In genomic region chr4:42326040-42326439, GRCh38 we compare ENCODE assay signal across 27 cellular contexts.
"Had no signal": no experiment of that assay in that cellular context is flagged by ENCODE, and none has a peak within 500 bp of the region (broad histone marks: within the 10 kb centered on the region; RNA-seq: fewer than 3 reads in every experiment).

No MANE protein-coding gene starts in this region.

- H3K27me3 ChIP-seq: hepatocyte, pancreas, spleen, suprapubic skin, tibial nerve, vagina had no signal

- H3K27ac ChIP-seq: hepatocyte, left ventricle myocardium inferior, pancreas, prostate gland, spleen, suprapubic skin, thoracic aorta, tibial nerve, vagina had no signal

- DNase-seq: islet precursor cell; left ventricle myocardium inferior; mesendoderm; naive B cell; nucleus accumbens; pancreas; posterior cingulate gyrus; retina; right cardiac atrium; small intestine; spleen; stimulated activated CD4-positive, alpha-beta T cell treated with anti-CD3 and anti-CD28 coated beads, Interleukin-4, amount 100 ng/mL, for 24 hours; stimulated activated naive CD4-positive, alpha-beta T cell had no signal

- H3K79me2 ChIP-seq: hepatocyte had no signal

- H3K4me3 Mint-ChIP-seq: mesothelial cell of epicardium; natural killer cell treated with Interleukin-12 subunit alpha and Interleukin-12 subunit beta and Interleukin-15 and Interleukin-18, amount 100 ng/mL, for 72 hours; neural crest cell; stimulated activated effector memory CD8-positive, alpha-beta T cell treated with anti-CD3 and anti-CD28 coated beads, Interleukin-12 subunit alpha, Interleukin-12 subunit beta, amount 100 ng/mL, for 72 hours; stimulated activated naive CD8-positive, alpha-beta T cell treated with anti-CD3 and anti-CD28 coated beads, Interleukin-15, Interleukin-2, amounts not matched to agents 100 ng/mL and 50 ng/mL, for 24 hours; type B pancreatic cell had no signal

- H3K4me3 ChIP-seq: hepatocyte, left ventricle myocardium inferior, lung, pancreas, prostate gland, spleen, suprapubic skin, thoracic aorta, tibial nerve, vagina had no signal

- H3K27ac Mint-ChIP-seq: mesothelial cell of epicardium; naive B cell; natural killer cell treated with Interleukin-12 subunit alpha and Interleukin-12 subunit beta and Interleukin-15 and Interleukin-18, amount 100 ng/mL, for 72 hours; stimulated activated effector memory CD8-positive, alpha-beta T cell treated with anti-CD3 and anti-CD28 coated beads, Interleukin-12 subunit alpha, Interleukin-12 subunit beta, amount 100 ng/mL, for 72 hours; stimulated activated naive CD8-positive, alpha-beta T cell treated with anti-CD3 and anti-CD28 coated beads, Interleukin-15, Interleukin-2, amounts not matched to agents 100 ng/mL and 50 ng/mL, for 24 hours; type B pancreatic cell had no signal

- H2AFZ ChIP-seq: hepatocyte had no signal

- H3K9me3 ChIP-seq: pancreas, prostate gland, spleen, suprapubic skin, thoracic aorta, tibial nerve, vagina had no signal

- H3K9me3 Mint-ChIP-seq: natural killer cell treated with Interleukin-12 subunit alpha and Interleukin-12 subunit beta and Interleukin-15 and Interleukin-18, amount 100 ng/mL, for 72 hours; stimulated activated effector memory CD8-positive, alpha-beta T cell treated with anti-CD3 and anti-CD28 coated beads, Interleukin-12 subunit alpha, Interleukin-12 subunit beta, amount 100 ng/mL, for 72 hours; stimulated activated naive CD8-positive, alpha-beta T cell treated with anti-CD3 and anti-CD28 coated beads, Interleukin-15, Interleukin-2, amounts not matched to agents 100 ng/mL and 50 ng/mL, for 24 hours had no signal

- FAIRE-seq: pancreas, small intestine had no signal

- H3K36me3 Mint-ChIP-seq: mesothelial cell of epicardium; naive B cell; natural killer cell treated with Interleukin-12 subunit alpha and Interleukin-12 subunit beta and Interleukin-15 and Interleukin-18, amount 100 ng/mL, for 72 hours; stimulated activated effector memory CD8-positive, alpha-beta T cell treated with anti-CD3 and anti-CD28 coated beads, Interleukin-12 subunit alpha, Interleukin-12 subunit beta, amount 100 ng/mL, for 72 hours; type B pancreatic cell had no signal

- H3K4me1 ChIP-seq: pancreas, prostate gland, spleen, suprapubic skin, tibial nerve, vagina had no signal

- H3K4me2 ChIP-seq: hepatocyte had no signal

- H3K36me3 ChIP-seq: left ventricle myocardium inferior, pancreas, prostate gland, spleen, suprapubic skin, thoracic aorta, tibial nerve, vagina had no signal

- H3K27me3 Mint-ChIP-seq: type B pancreatic cell had no signal

- ATAC-seq: natural killer cell treated with Interleukin-12 subunit alpha and Interleukin-12 subunit beta and Interleukin-15 and Interleukin-18, amount 100 ng/mL, for 72 hours; pancreas; right cardiac atrium; sciatic nerve; stimulated activated effector memory CD8-positive, alpha-beta T cell treated with anti-CD3 and anti-CD28 coated beads, Interleukin-12 subunit alpha, Interleukin-12 subunit beta, amount 100 ng/mL, for 72 hours had no signal

- H3K4me1 Mint-ChIP-seq: naive B cell; neural crest cell; stimulated activated effector memory CD8-positive, alpha-beta T cell treated with anti-CD3 and anti-CD28 coated beads, Interleukin-12 subunit alpha, Interleukin-12 subunit beta, amount 100 ng/mL, for 72 hours had no signal
